ENCODE assay signal across 8 cellular contexts in genomic region chr9:120801441-120801840, GRCh38.
"Had no signal": no experiment of that assay in that cellular context is flagged by ENCODE, and none has a peak within 500 bp of the region (broad histone marks: within the 10 kb centered on the region; RNA-seq: fewer than 3 reads in every experiment).

No MANE protein-coding gene starts in this region.

- H3K4me3 ChIP-seq: K562 had no signal

- H3K4me3 Mint-ChIP-seq: IgD-negative memory B cell had no signal

- DNase-seq: IMR-90, KBM-7, KG1 had no signal

- H3K4me2 ChIP-seq: KMS-11 had no signal

- H3K27ac Mint-ChIP-seq: IgD-negative memory B cell had no signal

- ATAC-seq: HepG2, K562 had no signal

- H3K27ac ChIP-seq: HL-60, KMS-11 had no signal

- H3K27me3 Mint-ChIP-seq: IgD-negative memory B cell had no signal
